Comparison of ENCODE assay signal across 15 cellular contexts in genomic region chr13:99626461-99627082, GRCh38. TPM values are rescaled to one million over a fixed set of nuclear protein-coding genes. Genes with fewer than 3 reads are reported as not detected.
DNase-seq lines count a peak whose midpoint lies in the region; ATAC-seq and TF ChIP-seq lines count a peak whose summit lies in the region.
"Had no signal": no experiment of that assay in that cellular context is flagged by ENCODE, and none has a peak within 500 bp of the region (broad histone marks: within the 10 kb centered on the region; RNA-seq: fewer than 3 reads in every experiment).

No MANE protein-coding gene starts in this region.

- ATAC-seq in left lobe of liver (peak; percentile 56), GM18867 (IDR thresholded peaks at IDR 0.05; ENCODE audit: unreplicated experiment) (no peak), GM18517 (IDR thresholded peaks at IDR 0.05; ENCODE audit: unreplicated experiment) (no peak)
- ATAC-seq: GM12878 had no signal

- H3K36me3 Mint-ChIP-seq in chondrocyte (ENCODE audit: low read depth): no peaks in the 10 kb centered on the region
- no peaks in the 10 kb centered on the region for H3K36me3 Mint-ChIP-seq in T-helper 2 cell treated with Interferon-gamma antibody and Interleukin-4, amounts not matched to agents 5 μg/mL and 100 μg/mL, for 36 hours (ENCODE audit: low read depth)

- peak overlapping the region; percentile 58 for H3K4me3 Mint-ChIP-seq in chondrocyte (ENCODE audit: unreplicated experiment)
- H3K4me3 Mint-ChIP-seq in T-helper 2 cell treated with Interferon-gamma antibody and Interleukin-4, amounts not matched to agents 5 μg/mL and 100 μg/mL, for 36 hours: no peak overlapping the region
- H3K4me3 Mint-ChIP-seq: CD4-positive, CD25-positive, alpha-beta regulatory T cell had no signal

- TF ChIP-seq EP300 in Ishikawa (IDR thresholded peaks at IDR 0.05; ENCODE audit: borderline replicate concordance): peak; percentile 29; the same call in 1 of the 2 replicates

- peak overlapping the region; percentile 84 for H3K27ac Mint-ChIP-seq in chondrocyte (ENCODE audit: unreplicated experiment)
- H3K27ac Mint-ChIP-seq in T-helper 2 cell treated with Interferon-gamma antibody and Interleukin-4, amounts not matched to agents 5 μg/mL and 100 μg/mL, for 36 hours: no peak overlapping the region

- no peak for TF ChIP-seq CTCF in chondrocyte (IDR thresholded peaks at IDR 0.05)

- H3K9me3 Mint-ChIP-seq in chondrocyte (ENCODE audit: low read depth): no peaks in the 10 kb centered on the region
- no peaks in the 10 kb centered on the region for H3K9me3 Mint-ChIP-seq in T-helper 2 cell treated with Interferon-gamma antibody and Interleukin-4, amounts not matched to agents 5 μg/mL and 100 μg/mL, for 36 hours

- no peak for TF ChIP-seq RAD21 in Ishikawa (IDR thresholded peaks at IDR 0.05; ENCODE audit: low read depth)

- no peaks in the 10 kb centered on the region for H3K27me3 Mint-ChIP-seq in chondrocyte (ENCODE audit: low read depth)
- peaks cover 13% of the 10 kb centered on the region for H3K27me3 Mint-ChIP-seq in T-helper 2 cell treated with Interferon-gamma antibody and Interleukin-4, amounts not matched to agents 5 μg/mL and 100 μg/mL, for 36 hours (ENCODE audit: low read depth)

- H3K4me1 Mint-ChIP-seq in chondrocyte (ENCODE audit: low read depth): peaks cover 63% of the 10 kb centered on the region
- H3K4me1 Mint-ChIP-seq in T-helper 2 cell treated with Interferon-gamma antibody and Interleukin-4, amounts not matched to agents 5 μg/mL and 100 μg/mL, for 36 hours (ENCODE audit: low read depth): peaks cover 2% of the 10 kb centered on the region

- DNase-seq in AG08395 (ENCODE audit: low spot score) (peak; percentile 75), chondrocyte (ENCODE audit: low spot score) (no peak), left lobe of liver (ENCODE audit: low spot score) (no peak), NCI-H2171 treated with DMSO at 0.1 percent for 48 hours (lab: John Stamatoyannopoulos, UW) (no peak)
- DNase-seq in T-helper 2 cell treated with Interferon-gamma antibody and Interleukin-4, amounts not matched to agents 5 μg/mL and 100 μg/mL, for 36 hours (ENCODE audit: low spot score): no peak
- DNase-seq: activated CD8-positive, alpha-beta memory T cell treated with anti-CD3 and anti-CD28 coated beads, Interleukin-2, amount 50 U/mL, for 4 hours; CD4-positive, CD25-positive, alpha-beta regulatory T cell; hippocampal formation; NCI-H524 treated with DMSO at 0.1 percent for 48 hours; stomach; T-helper 2 cell had no signal

TF ChIP-seq in Ishikawa, 13 proteins besides CTCF, POLR2A, EP300 and RAD21:
- TF ChIP-seq TEAD4 (IDR thresholded peaks at IDR 0.05): peak; percentile 47
- no peak for TF ChIP-seq USF1 (IDR thresholded peaks at IDR 0.05)
- no peak for TF ChIP-seq MAX (IDR thresholded peaks at IDR 0.05)
- no peak for TF ChIP-seq CREB1 (IDR thresholded peaks at IDR 0.05; ENCODE audit: low read depth)
- 0 out of 2 replicates have a peak, but pooled peaks have one; percentile 13 for TF ChIP-seq TCF12 (IDR thresholded peaks at IDR 0.05; ENCODE audit: low read depth)
- no peak for TF ChIP-seq FOXM1 (IDR thresholded peaks at IDR 0.05; ENCODE audit: borderline replicate concordance, low read depth)

RNA-seq across cellular contexts. Expression of gene CLYBL, which starts 20.1 kb away (rescaled TPM):
- total RNA-seq in chondrocyte: 3.3 to 7.0 TPM (median 3.9 TPM) in 3 replicates
- total RNA-seq in left lobe of liver: 45.0 TPM
